Comparison of ENCODE assay signal across 2 cellular contexts in genomic region chr14:103141117-103141796, GRCh38.
TF ChIP-seq lines count a peak whose summit lies in the region.

No MANE protein-coding gene starts in this region.

TF ChIP-seq in A549, 52 proteins besides CTCF, POLR2A, EP300 and RAD21:
- TF ChIP-seq HES2 (IDR thresholded peaks at IDR 0.05) (no peak), SMC3 (IDR thresholded peaks at IDR 0.05) (peak; percentile 75)

TF ChIP-seq in H1, 55 proteins besides CTCF, POLR2A, EP300 and RAD21:
- TF ChIP-seq YY1 (IDR thresholded peaks at IDR 0.05; ENCODE audit: low read depth, low read length) (0 out of 2 replicates have a peak, but pooled peaks have one; percentile 58), TEAD4 (IDR thresholded peaks at IDR 0.05; ENCODE audit: low read depth, low read length) (no peak), GABPA (IDR thresholded peaks at IDR 0.05; ENCODE audit: borderline replicate concordance, insufficient read depth, low read length) (peak; percentile 39; the same call in 1 of the 2 replicates), EGR1 (IDR thresholded peaks at IDR 0.05; ENCODE audit: borderline replicate concordance, low read depth, low read length) (no peak), POU5F1 (IDR thresholded peaks at IDR 0.05; ENCODE audit: low read depth, low read length) (no peak), SIX5 (IDR thresholded peaks at IDR 0.05; ENCODE audit: low read depth, low read length) (no peak), CTBP2 (IDR thresholded peaks at IDR 0.05; ENCODE audit: borderline replicate concordance, insufficient read depth, insufficient read length, low read length) (no peak), GTF2F1 (IDR thresholded peaks at IDR 0.05; ENCODE audit: borderline replicate concordance, low read depth, low read length) (no peak), TAF7 (optimal IDR thresholded peaks at IDR 0.05; ENCODE audit: borderline replicate concordance, low read depth, low read length) (no peak), CBX8 (IDR thresholded peaks at IDR 0.05; ENCODE audit: borderline replicate concordance, low read depth, low read length) (no peak), CEBPB (IDR thresholded peaks at IDR 0.05; ENCODE audit: low read depth, low read length) (no peak), SP1 (IDR thresholded peaks at IDR 0.05; ENCODE audit: low read depth, low read length) (0 out of 2 replicates have a peak, but pooled peaks have one; percentile 42), ASH2L (IDR thresholded peaks at IDR 0.05; ENCODE audit: low read length) (no peak), KDM4A (IDR thresholded peaks at IDR 0.05; ENCODE audit: low read depth, low read length, severe bottlenecking) (no peak), NANOG (IDR thresholded peaks at IDR 0.05; ENCODE audit: insufficient read depth, low read depth, low read length, poor library complexity, severe bottlenecking) (no peak), CHD1 (IDR thresholded peaks at IDR 0.05; ENCODE audit: low read depth, low read length) (no peak), ATF3 (IDR thresholded peaks at IDR 0.05; ENCODE audit: insufficient read depth, low read depth, low read length) (no peak), USF2 (IDR thresholded peaks at IDR 0.05; ENCODE audit: low read length) (no peak), TCF12 (IDR thresholded peaks at IDR 0.05; ENCODE audit: low read depth, low read length) (no peak), PHF8 (conservative IDR thresholded peaks at IDR 0.05; ENCODE audit: low read depth, low read length) (no peak), KDM5A (IDR thresholded peaks at IDR 0.05; ENCODE audit: low read length) (no peak), SIN3A (conservative IDR thresholded peaks at IDR 0.05 in 1 of 2, IDR thresholded peaks at IDR 0.05 in 1 of 2; ENCODE audit: low read depth in 1 of 2, low read length in 2 of 2) (no peak), CBX5 (IDR thresholded peaks at IDR 0.05; ENCODE audit: low read depth, low read length) (no peak), ATF2 (IDR thresholded peaks at IDR 0.05; ENCODE audit: low read length) (no peak), EZH2 (IDR thresholded peaks at IDR 0.05; ENCODE audit: low read depth, low read length, severe bottlenecking) (no peak), RXRA (IDR thresholded peaks at IDR 0.05; ENCODE audit: insufficient read depth, low read depth, low read length) (no peak), BACH1 (IDR thresholded peaks at IDR 0.05; ENCODE audit: low read length) (no peak), FOSL1 (IDR thresholded peaks at IDR 0.05; ENCODE audit: insufficient read depth, low read depth, low read length) (no peak), TBP (IDR thresholded peaks at IDR 0.05; ENCODE audit: low read depth, low read length) (no peak), RFX5 (IDR thresholded peaks at IDR 0.05; ENCODE audit: borderline replicate concordance, low read depth, low read length) (no peak), JUND (IDR thresholded peaks at IDR 0.05; ENCODE audit: low read length) (no peak), SP2 (IDR thresholded peaks at IDR 0.05; ENCODE audit: low read length) (no peak), HDAC2 (IDR thresholded peaks at IDR 0.05; ENCODE audit: borderline replicate concordance in 1 of 2, low read depth in 2 of 2, low read length in 2 of 2) (no peak)
- TF ChIP-seq, protein P1, sequence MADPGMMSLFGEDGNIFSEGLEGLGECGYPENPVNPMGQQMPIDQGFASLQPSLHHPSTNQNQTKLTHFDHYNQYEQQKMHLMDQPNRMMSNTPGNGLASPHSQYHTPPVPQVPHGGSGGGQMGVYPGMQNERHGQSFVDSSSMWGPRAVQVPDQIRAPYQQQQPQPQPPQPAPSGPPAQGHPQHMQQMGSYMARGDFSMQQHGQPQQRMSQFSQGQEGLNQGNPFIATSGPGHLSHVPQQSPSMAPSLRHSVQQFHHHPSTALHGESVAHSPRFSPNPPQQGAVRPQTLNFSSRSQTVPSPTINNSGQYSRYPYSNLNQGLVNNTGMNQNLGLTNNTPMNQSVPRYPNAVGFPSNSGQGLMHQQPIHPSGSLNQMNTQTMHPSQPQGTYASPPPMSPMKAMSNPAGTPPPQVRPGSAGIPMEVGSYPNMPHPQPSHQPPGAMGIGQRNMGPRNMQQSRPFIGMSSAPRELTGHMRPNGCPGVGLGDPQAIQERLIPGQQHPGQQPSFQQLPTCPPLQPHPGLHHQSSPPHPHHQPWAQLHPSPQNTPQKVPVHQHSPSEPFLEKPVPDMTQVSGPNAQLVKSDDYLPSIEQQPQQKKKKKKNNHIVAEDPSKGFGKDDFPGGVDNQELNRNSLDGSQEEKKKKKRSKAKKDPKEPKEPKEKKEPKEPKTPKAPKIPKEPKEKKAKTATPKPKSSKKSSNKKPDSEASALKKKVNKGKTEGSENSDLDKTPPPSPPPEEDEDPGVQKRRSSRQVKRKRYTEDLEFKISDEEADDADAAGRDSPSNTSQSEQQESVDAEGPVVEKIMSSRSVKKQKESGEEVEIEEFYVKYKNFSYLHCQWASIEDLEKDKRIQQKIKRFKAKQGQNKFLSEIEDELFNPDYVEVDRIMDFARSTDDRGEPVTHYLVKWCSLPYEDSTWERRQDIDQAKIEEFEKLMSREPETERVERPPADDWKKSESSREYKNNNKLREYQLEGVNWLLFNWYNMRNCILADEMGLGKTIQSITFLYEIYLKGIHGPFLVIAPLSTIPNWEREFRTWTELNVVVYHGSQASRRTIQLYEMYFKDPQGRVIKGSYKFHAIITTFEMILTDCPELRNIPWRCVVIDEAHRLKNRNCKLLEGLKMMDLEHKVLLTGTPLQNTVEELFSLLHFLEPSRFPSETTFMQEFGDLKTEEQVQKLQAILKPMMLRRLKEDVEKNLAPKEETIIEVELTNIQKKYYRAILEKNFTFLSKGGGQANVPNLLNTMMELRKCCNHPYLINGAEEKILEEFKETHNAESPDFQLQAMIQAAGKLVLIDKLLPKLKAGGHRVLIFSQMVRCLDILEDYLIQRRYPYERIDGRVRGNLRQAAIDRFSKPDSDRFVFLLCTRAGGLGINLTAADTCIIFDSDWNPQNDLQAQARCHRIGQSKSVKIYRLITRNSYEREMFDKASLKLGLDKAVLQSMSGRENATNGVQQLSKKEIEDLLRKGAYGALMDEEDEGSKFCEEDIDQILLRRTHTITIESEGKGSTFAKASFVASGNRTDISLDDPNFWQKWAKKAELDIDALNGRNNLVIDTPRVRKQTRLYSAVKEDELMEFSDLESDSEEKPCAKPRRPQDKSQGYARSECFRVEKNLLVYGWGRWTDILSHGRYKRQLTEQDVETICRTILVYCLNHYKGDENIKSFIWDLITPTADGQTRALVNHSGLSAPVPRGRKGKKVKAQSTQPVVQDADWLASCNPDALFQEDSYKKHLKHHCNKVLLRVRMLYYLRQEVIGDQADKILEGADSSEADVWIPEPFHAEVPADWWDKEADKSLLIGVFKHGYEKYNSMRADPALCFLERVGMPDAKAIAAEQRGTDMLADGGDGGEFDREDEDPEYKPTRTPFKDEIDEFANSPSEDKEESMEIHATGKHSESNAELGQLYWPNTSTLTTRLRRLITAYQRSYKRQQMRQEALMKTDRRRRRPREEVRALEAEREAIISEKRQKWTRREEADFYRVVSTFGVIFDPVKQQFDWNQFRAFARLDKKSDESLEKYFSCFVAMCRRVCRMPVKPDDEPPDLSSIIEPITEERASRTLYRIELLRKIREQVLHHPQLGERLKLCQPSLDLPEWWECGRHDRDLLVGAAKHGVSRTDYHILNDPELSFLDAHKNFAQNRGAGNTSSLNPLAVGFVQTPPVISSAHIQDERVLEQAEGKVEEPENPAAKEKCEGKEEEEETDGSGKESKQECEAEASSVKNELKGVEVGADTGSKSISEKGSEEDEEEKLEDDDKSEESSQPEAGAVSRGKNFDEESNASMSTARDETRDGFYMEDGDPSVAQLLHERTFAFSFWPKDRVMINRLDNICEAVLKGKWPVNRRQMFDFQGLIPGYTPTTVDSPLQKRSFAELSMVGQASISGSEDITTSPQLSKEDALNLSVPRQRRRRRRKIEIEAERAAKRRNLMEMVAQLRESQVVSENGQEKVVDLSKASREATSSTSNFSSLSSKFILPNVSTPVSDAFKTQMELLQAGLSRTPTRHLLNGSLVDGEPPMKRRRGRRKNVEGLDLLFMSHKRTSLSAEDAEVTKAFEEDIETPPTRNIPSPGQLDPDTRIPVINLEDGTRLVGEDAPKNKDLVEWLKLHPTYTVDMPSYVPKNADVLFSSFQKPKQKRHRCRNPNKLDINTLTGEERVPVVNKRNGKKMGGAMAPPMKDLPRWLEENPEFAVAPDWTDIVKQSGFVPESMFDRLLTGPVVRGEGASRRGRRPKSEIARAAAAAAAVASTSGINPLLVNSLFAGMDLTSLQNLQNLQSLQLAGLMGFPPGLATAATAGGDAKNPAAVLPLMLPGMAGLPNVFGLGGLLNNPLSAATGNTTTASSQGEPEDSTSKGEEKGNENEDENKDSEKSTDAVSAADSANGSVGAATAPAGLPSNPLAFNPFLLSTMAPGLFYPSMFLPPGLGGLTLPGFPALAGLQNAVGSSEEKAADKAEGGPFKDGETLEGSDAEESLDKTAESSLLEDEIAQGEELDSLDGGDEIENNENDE (IDR thresholded peaks at IDR 0.05; ENCODE audit: insufficient replicate concordance, low read length): no peak
- TF ChIP-seq, protein P2, sequence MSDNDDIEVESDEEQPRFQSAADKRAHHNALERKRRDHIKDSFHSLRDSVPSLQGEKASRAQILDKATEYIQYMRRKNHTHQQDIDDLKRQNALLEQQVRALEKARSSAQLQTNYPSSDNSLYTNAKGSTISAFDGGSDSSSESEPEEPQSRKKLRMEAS (IDR thresholded peaks at IDR 0.05): peak; percentile 19; the same call in 1 of the 2 replicates
